14 cellular contexts compared by ENCODE assay signal in genomic region chr13:24110011-24110410, GRCh38. TPM values are rescaled to one million over a fixed set of nuclear protein-coding genes. Genes with fewer than 3 reads are reported as not detected.
DNase-seq lines count a peak whose midpoint lies in the region; ATAC-seq and TF ChIP-seq lines count a peak whose summit lies in the region.
"Had no signal": no experiment of that assay in that cellular context is flagged by ENCODE, and none has a peak within 500 bp of the region (broad histone marks: within the 10 kb centered on the region; RNA-seq: fewer than 3 reads in every experiment).

No MANE protein-coding gene starts in this region.

- H3K27ac ChIP-seq in VCaP (peak overlapping the region; percentile 82), prostate gland (no peak overlapping the region), upper lobe of right lung (no peak overlapping the region)
- H3K27ac ChIP-seq: A549 had no signal

- DNase-seq in medulla oblongata (ENCODE audit: extremely low spot score), result peak; percentile 71
- peak; percentile 43 for DNase-seq in prostate gland (ENCODE audit: low spot score)
- DNase-seq in erythroblast (lab: John Stamatoyannopoulos, UW), result no peak
- DNase-seq in natural killer cell treated with Interleukin-12 subunit alpha and Interleukin-12 subunit beta and Interleukin-15 and Interleukin-18, amount 100 ng/mL, for 72 hours (ENCODE audit: low spot score), result no peak
- no peak for DNase-seq in upper lobe of right lung
- DNase-seq: Caco-2; CD8-positive, alpha-beta memory T cell; DND-41; GDM1; H9 had no signal

- TF ChIP-seq CTCF in VCaP (conservative IDR thresholded peaks at IDR 0.05) (no peak), prostate gland (IDR thresholded peaks at IDR 0.05) (no peak), upper lobe of right lung (IDR thresholded peaks at IDR 0.05) (no peak)

- ATAC-seq in natural killer cell treated with Interleukin-12 subunit alpha and Interleukin-12 subunit beta and Interleukin-15 and Interleukin-18, amount 100 ng/mL, for 72 hours, result no peak
- no peak for ATAC-seq in upper lobe of right lung
- ATAC-seq: A549, GM23338 had no signal

- 44% methylated on average over 4 of the region's 4 CpGs for WGBS in prostate gland

- no peaks in the 10 kb centered on the region for H3K9me3 ChIP-seq in prostate gland
- no peaks in the 10 kb centered on the region for H3K9me3 ChIP-seq in upper lobe of right lung
- H3K9me3 ChIP-seq: A549, Caco-2 had no signal

- H3K4me1 ChIP-seq in prostate gland (replicated peaks), result no peaks in the 10 kb centered on the region
- no peaks in the 10 kb centered on the region for H3K4me1 ChIP-seq in upper lobe of right lung
- H3K4me1 ChIP-seq: A549, Caco-2 had no signal

- H3K27ac Mint-ChIP-seq in natural killer cell treated with Interleukin-12 subunit alpha and Interleukin-12 subunit beta and Interleukin-15 and Interleukin-18, amount 100 ng/mL, for 72 hours, result no peak overlapping the region
- H3K27ac Mint-ChIP-seq: CD14-positive monocyte; CD8-positive, alpha-beta memory T cell; GM23338; H9 had no signal

- intact Hi-C loops in prostate gland (cut with DNase I) (no loop called here), upper lobe of right lung (cut with DNase I) (no loop called here)

- no peak overlapping the region for H3K4me3 Mint-ChIP-seq in natural killer cell treated with Interleukin-12 subunit alpha and Interleukin-12 subunit beta and Interleukin-15 and Interleukin-18, amount 100 ng/mL, for 72 hours
- H3K4me3 Mint-ChIP-seq: CD14-positive monocyte; CD8-positive, alpha-beta memory T cell; GM23338; H9 had no signal

- no peaks in the 10 kb centered on the region for H3K27me3 ChIP-seq in prostate gland (replicated peaks; ENCODE audit: insufficient read depth)
- no peaks in the 10 kb centered on the region for H3K27me3 ChIP-seq in upper lobe of right lung

- H3K27me3 Mint-ChIP-seq in natural killer cell treated with Interleukin-12 subunit alpha and Interleukin-12 subunit beta and Interleukin-15 and Interleukin-18, amount 100 ng/mL, for 72 hours, result peaks cover 12 to 14% of the 10 kb centered on the region in 2 donors

- no peaks in the 10 kb centered on the region for H3K36me3 Mint-ChIP-seq in natural killer cell treated with Interleukin-12 subunit alpha and Interleukin-12 subunit beta and Interleukin-15 and Interleukin-18, amount 100 ng/mL, for 72 hours
- H3K36me3 Mint-ChIP-seq: CD14-positive monocyte; CD8-positive, alpha-beta memory T cell had no signal

- no peaks in the 10 kb centered on the region for H3K4me1 Mint-ChIP-seq in natural killer cell treated with Interleukin-12 subunit alpha and Interleukin-12 subunit beta and Interleukin-15 and Interleukin-18, amount 100 ng/mL, for 72 hours (ENCODE audit: low read depth in 2 of 2)
- H3K4me1 Mint-ChIP-seq: CD14-positive monocyte; CD8-positive, alpha-beta memory T cell; GM23338 had no signal

- no peak overlapping the region for H3K4me3 ChIP-seq in prostate gland
- no peak overlapping the region for H3K4me3 ChIP-seq in upper lobe of right lung
- H3K4me3 ChIP-seq: A549, GM23338 had no signal

- H3K36me3 ChIP-seq in prostate gland (no peaks in the 10 kb centered on the region), upper lobe of right lung (no peaks in the 10 kb centered on the region)

- H3K9me3 Mint-ChIP-seq in natural killer cell treated with Interleukin-12 subunit alpha and Interleukin-12 subunit beta and Interleukin-15 and Interleukin-18, amount 100 ng/mL, for 72 hours, result no peaks in the 10 kb centered on the region
- H3K9me3 Mint-ChIP-seq: CD8-positive, alpha-beta memory T cell; GM23338; H9 had no signal

- TF ChIP-seq POLR2A in prostate gland (IDR thresholded peaks at IDR 0.05), result no peak
- TF ChIP-seq POLR2A in erythroblast (IDR thresholded peaks at IDR 0.05; ENCODE audit: low read length), result no peak

RNA-seq across cellular contexts. Expression of gene SPATA13, which starts 50.5 kb away (rescaled TPM):
- 100 to 1,000 TPM in 1 of 2 donors, 10 to 100 TPM in 1; 85.2 to 163 TPM for total RNA-seq in prostate gland
- 100 to 1,000 TPM in 1 of 2 donors, 10 to 100 TPM in 1; 81.6 to 107 TPM for total RNA-seq in natural killer cell treated with Interleukin-12 subunit alpha and Interleukin-12 subunit beta and Interleukin-15 and Interleukin-18, amount 100 ng/mL, for 72 hours
- total RNA-seq in upper lobe of right lung, result 34.4 TPM

Comparison
In these comparisons a context has a peak if more than half of its experiments do, and no peak if none do; other contexts are left out.
1. DNase-seq: peak in medulla oblongata (single experiment) and prostate gland (single experiment); none in erythroblast (0 of 2), natural killer cell treated with Interleukin-12 subunit alpha and Interleukin-12 subunit beta and Interleukin-15 and Interleukin-18, amount 100 ng/mL, for 72 hours (single experiment) and upper lobe of right lung (single experiment).